12 cellular contexts compared by ENCODE assay signal in the genomic region with DNA sequence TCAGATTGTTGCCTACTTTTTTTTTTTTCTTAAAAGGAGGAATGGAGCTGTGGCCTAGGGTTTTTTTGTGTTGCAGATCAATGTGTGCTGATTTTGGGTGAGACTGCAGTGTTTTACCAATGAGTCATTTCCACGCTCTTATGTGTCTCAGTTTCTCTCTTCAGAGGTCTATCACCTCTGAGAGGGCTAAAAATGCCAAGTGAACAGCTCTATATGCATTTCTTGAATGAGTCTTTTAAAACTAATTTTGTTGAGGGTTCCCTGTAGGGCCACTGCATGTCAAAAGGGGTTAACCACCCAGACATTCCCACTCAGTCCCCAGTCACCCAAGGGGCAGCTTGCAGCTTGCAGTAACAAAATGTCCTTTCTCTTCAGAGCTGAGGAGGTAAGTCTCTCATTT. TPM values are rescaled to one million over a fixed set of nuclear protein-coding genes. Genes with fewer than 3 reads are reported as not detected.
DNase-seq lines count a peak whose midpoint lies in the region; ATAC-seq lines count a peak whose summit lies in the region.
"Had no signal": no experiment of that assay in that cellular context is flagged by ENCODE, and none has a peak within 500 bp of the region (broad histone marks: within the 10 kb centered on the region; RNA-seq: fewer than 3 reads in every experiment).

No MANE protein-coding gene starts in this region.

- H3K9me3 ChIP-seq in adipocyte (ENCODE audit: control insufficient read depth, low read length) = no peaks in the 10 kb centered on the region

- no peak overlapping the region for H3K4me3 Mint-ChIP-seq in activated naive CD8-positive, alpha-beta T cell treated with anti-CD3 and anti-CD28 coated beads, Interleukin-2, amount 50 U/mL, for 24 hours
- no peak overlapping the region for H3K4me3 Mint-ChIP-seq in activated naive CD8-positive, alpha-beta T cell treated with anti-CD3 and anti-CD28 coated beads for 36 hours

- peaks cover 11% of the 10 kb centered on the region for H3K4me1 Mint-ChIP-seq in activated naive CD8-positive, alpha-beta T cell treated with anti-CD3 and anti-CD28 coated beads, Interleukin-2, amount 50 U/mL, for 24 hours
- H3K4me1 Mint-ChIP-seq in activated naive CD8-positive, alpha-beta T cell treated with anti-CD3 and anti-CD28 coated beads for 36 hours = peaks cover 10% of the 10 kb centered on the region

- no peak for DNase-seq in activated naive CD8-positive, alpha-beta T cell treated with anti-CD3 and anti-CD28 coated beads, Interleukin-2, amount 50 U/mL, for 24 hours
- DNase-seq in activated naive CD8-positive, alpha-beta T cell treated with anti-CD3 and anti-CD28 coated beads for 36 hours = no peak
- DNase-seq in adipocyte (ENCODE audit: low read depth) (peak; percentile 33), LoVo (ENCODE audit: low spot score) (no peak), mesenteric fat pad (ENCODE audit: low spot score) (no peak), NCI-H1436 treated with DMSO at 0.1 percent for 48 hours (lab: John Stamatoyannopoulos, UW) (no peak)
- no peak for DNase-seq in stimulated activated naive CD8-positive, alpha-beta T cell treated with anti-CD3 and anti-CD28 coated beads, Interleukin-15, Interleukin-2, amounts not matched to agents 100 U/mL and 50 U/mL, for 24 hours
- DNase-seq: ACHN, NCI-H526 treated with DMSO at 0.1 percent for 48 hours had no signal

- H3K27ac Mint-ChIP-seq in activated naive CD8-positive, alpha-beta T cell treated with anti-CD3 and anti-CD28 coated beads, Interleukin-2, amount 50 U/mL, for 24 hours = no peak overlapping the region
- H3K27ac Mint-ChIP-seq in activated naive CD8-positive, alpha-beta T cell treated with anti-CD3 and anti-CD28 coated beads for 36 hours = no peak overlapping the region

- H3K27me3 Mint-ChIP-seq in activated naive CD8-positive, alpha-beta T cell treated with anti-CD3 and anti-CD28 coated beads, Interleukin-2, amount 50 U/mL, for 24 hours = no peaks in the 10 kb centered on the region
- no peaks in the 10 kb centered on the region for H3K27me3 Mint-ChIP-seq in activated naive CD8-positive, alpha-beta T cell treated with anti-CD3 and anti-CD28 coated beads for 36 hours

- no peaks in the 10 kb centered on the region for H3K36me3 Mint-ChIP-seq in activated naive CD8-positive, alpha-beta T cell treated with anti-CD3 and anti-CD28 coated beads, Interleukin-2, amount 50 U/mL, for 24 hours (ENCODE audit: low read depth)
- H3K36me3 Mint-ChIP-seq in activated naive CD8-positive, alpha-beta T cell treated with anti-CD3 and anti-CD28 coated beads for 36 hours = peaks cover 1% of the 10 kb centered on the region

- H3K9ac ChIP-seq in adipocyte (ENCODE audit: low read length) = no peak overlapping the region

- H3K36me3 ChIP-seq in adipocyte (ENCODE audit: control insufficient read depth, insufficient read depth, low read length, severe bottlenecking) = no peaks in the 10 kb centered on the region

- ATAC-seq in activated naive CD8-positive, alpha-beta T cell treated with anti-CD3 and anti-CD28 coated beads, Interleukin-2, amount 50 U/mL, for 24 hours = peak; percentile 52
- peak; percentile 66 for ATAC-seq in HG02852 (IDR thresholded peaks at IDR 0.05; ENCODE audit: unreplicated experiment)
- ATAC-seq in stimulated activated naive CD8-positive, alpha-beta T cell treated with anti-CD3 and anti-CD28 coated beads, Interleukin-15, Interleukin-2, amounts not matched to agents 100 U/mL and 50 U/mL, for 24 hours = peak; percentile 73

- no peak overlapping the region for H3K4me3 ChIP-seq in adipocyte (ENCODE audit: low read length)

- peaks cover 4% of the 10 kb centered on the region for H3K4me1 ChIP-seq in adipocyte (ENCODE audit: control insufficient read depth, insufficient read depth, low read length)

- no peaks in the 10 kb centered on the region for H3K27me3 ChIP-seq in adipocyte (replicated peaks; ENCODE audit: control insufficient read depth, insufficient read depth, low read length)

- peaks cover 2% of the 10 kb centered on the region for H3K9me3 Mint-ChIP-seq in activated naive CD8-positive, alpha-beta T cell treated with anti-CD3 and anti-CD28 coated beads, Interleukin-2, amount 50 U/mL, for 24 hours
- H3K9me3 Mint-ChIP-seq in activated naive CD8-positive, alpha-beta T cell treated with anti-CD3 and anti-CD28 coated beads for 36 hours = peaks cover 1% of the 10 kb centered on the region

RNA-seq across cellular contexts. Expression of gene GLIPR1L2, which starts 24.3 kb away (rescaled TPM):
- not detected for total RNA-seq in activated naive CD8-positive, alpha-beta T cell treated with anti-CD3 and anti-CD28 coated beads for 36 hours
- total RNA-seq in mesenteric fat pad = 1.1 TPM

RNA-seq across cellular contexts. Expression of gene GLIPR1L1, which starts 32.2 kb away (rescaled TPM):
- not detected for total RNA-seq in activated naive CD8-positive, alpha-beta T cell treated with anti-CD3 and anti-CD28 coated beads for 36 hours
- total RNA-seq in mesenteric fat pad = not detected
- total RNA-seq: myocyte; T-helper 2 cell treated with Interferon-gamma antibody and Interleukin-4, amounts not matched to agents 100 ng/mL and 5 ng/mL, for 36 hours had no signal

RNA-seq across cellular contexts. Expression of gene CAPS2, which starts 36.5 kb away (rescaled TPM):
- 1 to 10 TPM; 2.4 to 3.0 TPM for total RNA-seq in activated naive CD8-positive, alpha-beta T cell treated with anti-CD3 and anti-CD28 coated beads for 36 hours
- 6.4 TPM for total RNA-seq in mesenteric fat pad
